In genomic region chr17:17781591-17782424, GRCh38 we compare ENCODE assay signal across 8 cellular contexts. TPM values are rescaled to one million over a fixed set of nuclear protein-coding genes. Genes with fewer than 3 reads are reported as not detected.
DNase-seq lines count a peak whose midpoint lies in the region; ATAC-seq and TF ChIP-seq lines count a peak whose summit lies in the region.

No MANE protein-coding gene starts in this region.

- no peak overlapping the region for H3K27ac Mint-ChIP-seq in dendritic cell treated with granulocyte-macrophage colony-stimulating factor and Interleukin-4, amounts not matched to agents 40 ng/mL and 50 ng/mL, for 4 days

- H3K27me3 Mint-ChIP-seq in dendritic cell treated with granulocyte-macrophage colony-stimulating factor and Interleukin-4, amounts not matched to agents 40 ng/mL and 50 ng/mL, for 4 days: peaks cover 56% of the 10 kb centered on the region

- H3K9me3 Mint-ChIP-seq in dendritic cell treated with granulocyte-macrophage colony-stimulating factor and Interleukin-4, amounts not matched to agents 40 ng/mL and 50 ng/mL, for 4 days: no peaks in the 10 kb centered on the region

- no peak for TF ChIP-seq CTCF in WERI-Rb-1 (IDR thresholded peaks at IDR 0.05; ENCODE audit: low read depth, low read length)

- peaks cover 10% of the 10 kb centered on the region for H3K36me3 ChIP-seq in WERI-Rb-1

- peak overlapping the region; percentile 99 for H3K27ac ChIP-seq in WERI-Rb-1

- H3K9me3 ChIP-seq in WERI-Rb-1 (ENCODE audit: severe bottlenecking): no peaks in the 10 kb centered on the region

- peaks cover 10% of the 10 kb centered on the region for H3K36me3 Mint-ChIP-seq in dendritic cell treated with granulocyte-macrophage colony-stimulating factor and Interleukin-4, amounts not matched to agents 40 ng/mL and 50 ng/mL, for 4 days (ENCODE audit: low read depth)

- ATAC-seq in GM21737 (IDR thresholded peaks at IDR 0.05; ENCODE audit: unreplicated experiment): no peak

- DNase-seq in CD1c-positive myeloid dendritic cell (ENCODE audit: extremely low spot score) (peak; percentile 8), WERI-Rb-1 (peak; percentile 81), left kidney (ENCODE audit: low read depth, low spot score) (peak; percentile 91)
- DNase-seq in Jurkat, Clone E6-1 (ENCODE audit: low read depth, low spot score): no peak
- peak; percentile 48 for DNase-seq in stimulated activated CD8-positive, alpha-beta memory T cell treated with anti-CD3 and anti-CD28 coated beads, Interleukin-4, amount 100 ng/mL, for 48 hours
- DNase-seq in NK-92 treated with Interleukin-12 subunit alpha and Interleukin-12 subunit beta, amount 100 ng/mL, for 24 hours (lab: John Stamatoyannopoulos, UW): no peak

- intact Hi-C loops in dendritic cell treated with granulocyte-macrophage colony-stimulating factor and Interleukin-4, amounts not matched to agents 40 ng/mL and 50 ng/mL, for 4 days (cut with micrococcal nuclease): loop anchor here (10.0 kb wide), 1 partner anchor 57 kb away; no protein-coding TSS in a partner anchor

- no peaks in the 10 kb centered on the region for H3K27me3 ChIP-seq in WERI-Rb-1 (ENCODE audit: insufficient read depth, low read depth, severe bottlenecking)

- H3K4me1 Mint-ChIP-seq in dendritic cell treated with granulocyte-macrophage colony-stimulating factor and Interleukin-4, amounts not matched to agents 40 ng/mL and 50 ng/mL, for 4 days (ENCODE audit: low read depth): peaks cover 48% of the 10 kb centered on the region

- H3K4me3 ChIP-seq in Jurkat, Clone E6-1 (ENCODE audit: low read length): peak overlapping the region; percentile 51
- H3K4me3 ChIP-seq in WERI-Rb-1 (ENCODE audit: low read depth, low read length): peak overlapping the region; percentile 65

- peak overlapping the region; percentile 75 for H3K4me3 Mint-ChIP-seq in dendritic cell treated with granulocyte-macrophage colony-stimulating factor and Interleukin-4, amounts not matched to agents 40 ng/mL and 50 ng/mL, for 4 days

RNA-seq across cellular contexts. Expression of gene SREBF1, which starts 55.0 kb away (rescaled TPM):
- 241 TPM for polyA plus RNA-seq in Jurkat, Clone E6-1 (2012; ENCODE audit: insufficient read depth, insufficient read length)

Comparison
In these comparisons a context has a peak if more than half of its experiments do, and no peak if none do; other contexts are left out.
1. DNase-seq: peak in CD1c-positive myeloid dendritic cell (single experiment), WERI-Rb-1 (single experiment), left kidney (single experiment) and stimulated activated CD8-positive, alpha-beta memory T cell treated with anti-CD3 and anti-CD28 coated beads, Interleukin-4, amount 100 ng/mL, for 48 hours (single experiment); none in Jurkat, Clone E6-1 (single experiment) and NK-92 treated with Interleukin-12 subunit alpha and Interleukin-12 subunit beta, amount 100 ng/mL, for 24 hours (single experiment).